Comparison of ENCODE assay signal across 14 cellular contexts in genomic region chr11:116219171-116219635, GRCh38.
A peak's percentile ranks its signal among the peaks of the same experiment; 100 is the strongest.
DNase-seq lines count a peak whose midpoint lies in the region; ATAC-seq and TF ChIP-seq lines count a peak whose summit lies in the region.
"Had no signal": no experiment of that assay in that cellular context is flagged by ENCODE, and none has a peak within 500 bp of the region (broad histone marks: within the 10 kb centered on the region; RNA-seq: fewer than 3 reads in every experiment).

No MANE protein-coding gene starts in this region.

- no peak overlapping the region for H3K4me3 ChIP-seq in mucosa of descending colon
- H3K4me3 ChIP-seq: dorsolateral prefrontal cortex, prostate gland had no signal

- no peaks in the 10 kb centered on the region for H3K4me1 ChIP-seq in mucosa of descending colon (ENCODE audit: low read depth)
- H3K4me1 ChIP-seq: prostate gland had no signal

- POLR2A ChIA-PET in MCF 10A (lab: Yijun Ruan, JAX): no interaction called here

- H3K4me3 Mint-ChIP-seq in MCF 10A (ENCODE audit: unreplicated experiment): no peak overlapping the region
- H3K4me3 Mint-ChIP-seq: CD4-positive, CD25-positive, alpha-beta regulatory T cell; naive thymus-derived CD8-positive, alpha-beta T cell had no signal

- ATAC-seq in SK-N-SH treated with all-trans-retinoic acid at 6 μM for 48 hours (no peak; the same call in 2 of the 3 replicates), mucosa of descending colon (peak; percentile 44), GM18867 (IDR thresholded peaks at IDR 0.05; ENCODE audit: unreplicated experiment) (no peak), HG03520 (IDR thresholded peaks at IDR 0.05; ENCODE audit: unreplicated experiment) (no peak)
- ATAC-seq: naive thymus-derived CD8-positive, alpha-beta T cell; PC-3 had no signal

- no peaks in the 10 kb centered on the region for H3K9me3 Mint-ChIP-seq in MCF 10A (ENCODE audit: unreplicated experiment)

- no TSS peak for BruUV-seq in MCF 10A (replicated peaks; lab: Mats Ljungman, UMichigan)

- H3K27ac Mint-ChIP-seq in MCF 10A (ENCODE audit: low read depth, unreplicated experiment): no peak overlapping the region
- H3K27ac Mint-ChIP-seq: CD4-positive, CD25-positive, alpha-beta regulatory T cell had no signal

- H3K36me3 ChIP-seq in mucosa of descending colon (ENCODE audit: low read depth): no peaks in the 10 kb centered on the region
- H3K36me3 ChIP-seq: prostate gland, WERI-Rb-1 had no signal

- H3K27me3 Mint-ChIP-seq in MCF 10A (ENCODE audit: insufficient read depth, unreplicated experiment): no peaks in the 10 kb centered on the region

- DNase-seq in DMS 273 (lab: John Stamatoyannopoulos, UW; ENCODE audit: unreplicated experiment) (peak; percentile 68), DMS 273 treated with DMSO at 0.1 percent for 48 hours (lab: John Stamatoyannopoulos, UW) (no peak), NCI-H1105 treated with DMSO at 0.1 percent for 48 hours (lab: John Stamatoyannopoulos, UW) (peak; percentile 63), mucosa of descending colon (peak in 1 of 3 donors; percentile 30), MCF 10A (ENCODE audit: unreplicated experiment) (no peak)
- DNase-seq: CD4-positive, CD25-positive, alpha-beta regulatory T cell; naive thymus-derived CD8-positive, alpha-beta T cell; PC-3; WERI-Rb-1 had no signal

- CTCF ChIA-PET in MCF 10A (lab: Yijun Ruan, JAX): interaction anchor here (0.7 to 1.1 kb wide), 2 partner anchors 10 to 836 kb away, joined by 3 read pairs; no protein-coding TSS in a partner anchor

- H3K9me3 ChIP-seq in mucosa of descending colon: no peaks in the 10 kb centered on the region
- H3K9me3 ChIP-seq: prostate gland had no signal

- H3K4me1 Mint-ChIP-seq in MCF 10A (ENCODE audit: insufficient read depth, unreplicated experiment): no peaks in the 10 kb centered on the region
- H3K4me1 Mint-ChIP-seq: CD4-positive, CD25-positive, alpha-beta regulatory T cell had no signal

- intact Hi-C loops in mucosa of descending colon (cut with DNase I, micrococcal nuclease): no loop called here
- intact Hi-C loops in MCF 10A (cut with micrococcal nuclease): no loop called here

- H3K36me3 Mint-ChIP-seq in MCF 10A (ENCODE audit: insufficient read depth, unreplicated experiment): no peaks in the 10 kb centered on the region
- H3K36me3 Mint-ChIP-seq: CD4-positive, CD25-positive, alpha-beta regulatory T cell; naive thymus-derived CD8-positive, alpha-beta T cell had no signal

- TF ChIP-seq CTCF in mucosa of descending colon (IDR thresholded peaks at IDR 0.05) (no peak), MCF 10A (IDR thresholded peaks at IDR 0.05; ENCODE audit: unreplicated experiment) (no peak)

TF ChIP-seq in SK-N-SH treated with all-trans-retinoic acid at 6 μM for 48 hours, 23 proteins besides CTCF, POLR2A, EP300 and RAD21:
- TF ChIP-seq TCF4 (CRISPR knock-in tag; IDR thresholded peaks at IDR 0.05; ENCODE audit: borderline replicate concordance): peak; percentile 19; the same call in 1 of the 2 replicates
- no peak for TF ChIP-seq ARNTL (CRISPR knock-in tag; IDR thresholded peaks at IDR 0.05; ENCODE audit: borderline replicate concordance, low read depth)
- no peak for TF ChIP-seq ZFP3 (CRISPR knock-in tag; IDR thresholded peaks at IDR 0.05)
- no peak for TF ChIP-seq PATZ1 (CRISPR knock-in tag; IDR thresholded peaks at IDR 0.05; ENCODE audit: borderline replicate concordance)

Comparison
In these comparisons a context has a peak if more than half of its experiments do, and no peak if none do; other contexts are left out.
1. DNase-seq: peak in DMS 273 (single experiment) and NCI-H1105 treated with DMSO at 0.1 percent for 48 hours (single experiment); none in DMS 273 treated with DMSO at 0.1 percent for 48 hours (single experiment) and MCF 10A (single experiment).